18 cellular contexts compared by ENCODE assay signal in genomic region chr15:40264321-40265153, GRCh38. TPM values are rescaled to one million over a fixed set of nuclear protein-coding genes. Genes with fewer than 3 reads are reported as not detected.
DNase-seq lines count a peak whose midpoint lies in the region; TF ChIP-seq lines count a peak whose summit lies in the region.
"Had no signal": no experiment of that assay in that cellular context is flagged by ENCODE, and none has a peak within 500 bp of the region (broad histone marks: within the 10 kb centered on the region; RNA-seq: fewer than 3 reads in every experiment).

No MANE protein-coding gene starts in this region.

- H3K4me1 Mint-ChIP-seq in endothelial cell (ENCODE audit: unreplicated experiment) = peaks cover 9% of the 10 kb centered on the region
- H3K4me1 Mint-ChIP-seq: CD4-positive, CD25-positive, alpha-beta regulatory T cell had no signal

- no peak overlapping the region for H2BK5ac ChIP-seq in trophoblast cell (ENCODE audit: low read depth, low read length, poor library complexity)

- H2AK5ac ChIP-seq in trophoblast cell (ENCODE audit: low read length) = peak overlapping the region; percentile 24

- no peak overlapping the region for H3K14ac ChIP-seq in trophoblast cell (ENCODE audit: low read length)

- H3K36me3 Mint-ChIP-seq in endothelial cell (ENCODE audit: low read depth, unreplicated experiment) = no peaks in the 10 kb centered on the region
- H3K36me3 Mint-ChIP-seq: CD4-positive, CD25-positive, alpha-beta regulatory T cell had no signal

- H3K9me3 Mint-ChIP-seq in endothelial cell (ENCODE audit: unreplicated experiment) = no peaks in the 10 kb centered on the region
- H3K9me3 Mint-ChIP-seq: CD4-positive, CD25-positive, alpha-beta regulatory T cell had no signal

- H2BK120ac ChIP-seq in trophoblast cell (ENCODE audit: insufficient read depth, low read length, poor library complexity) = no peak overlapping the region

- H3K4me2 ChIP-seq in trophoblast cell (ENCODE audit: low read length) = no peak overlapping the region

- H4K8ac ChIP-seq in trophoblast cell (ENCODE audit: low read depth, low read length) = no peak overlapping the region

- H3K36me3 ChIP-seq in MG63 (no peaks in the 10 kb centered on the region), trophoblast cell (ENCODE audit: control insufficient read depth in 1 of 2, insufficient read depth in 2 of 2, low read length in 2 of 2) (no peaks in the 10 kb centered on the region)
- H3K36me3 ChIP-seq: BE2C, Peyer's patch had no signal

- H3K23ac ChIP-seq in trophoblast cell (ENCODE audit: low read length) = no peak overlapping the region

- H3K27ac ChIP-seq in trophoblast cell (ENCODE audit: low read depth, low read length) = no peak overlapping the region
- no peak overlapping the region for H3K27ac ChIP-seq in substantia nigra (ENCODE audit: low read depth, low read length, poor library complexity, severe bottlenecking)
- H3K27ac ChIP-seq: GM23248, Peyer's patch had no signal

- no peak overlapping the region for H3K9ac ChIP-seq in trophoblast cell (ENCODE audit: low read length)
- H3K9ac ChIP-seq: GM23248 had no signal

- no peak overlapping the region for H4K91ac ChIP-seq in trophoblast cell (ENCODE audit: low read depth, low read length)

- no peak overlapping the region for H3K18ac ChIP-seq in trophoblast cell (ENCODE audit: low read length)

- no peak for TF ChIP-seq CTCF in endothelial cell (IDR thresholded peaks at IDR 0.05; ENCODE audit: unreplicated experiment)

- peak; percentile 19 for DNase-seq in COR-L47 (lab: John Stamatoyannopoulos, UW)
- DNase-seq in MG63 = peak; percentile 29
- DNase-seq in endothelial cell (ENCODE audit: low spot score) = no peak
- no peak for DNase-seq in trophoblast cell
- DNase-seq in stimulated activated CD4-positive, alpha-beta T cell treated with anti-CD3 and anti-CD28 coated beads, Interleukin-2, amount 100 ng/mL, for 24 hours = no peak
- DNase-seq in substantia nigra (lab: John Stamatoyannopoulos, UW) = no peak
- DNase-seq in activated CD4-positive, alpha-beta T cell treated with anti-CD3 and anti-CD28 coated beads, Interleukin-2, amount 50 U/mL, for 1 hour = no peak
- DNase-seq: BE2C; Caco-2; CD4-positive, CD25-positive, alpha-beta regulatory T cell; DMS153; GDM1; GM23248; KBM-7; NCI-H1105 treated with DMSO at 0.1 percent for 48 hours; NCI-H2107; NK-92 treated with Interleukin-12 subunit alpha and Interleukin-12 subunit beta, amount 100 ng/mL, for 24 hours; Peyer's patch had no signal

- H3K79me1 ChIP-seq in trophoblast cell (ENCODE audit: low read length) = peaks cover 8% of the 10 kb centered on the region

- H3K27me3 Mint-ChIP-seq in endothelial cell (ENCODE audit: unreplicated experiment) = peaks cover 3% of the 10 kb centered on the region

- H3K4me3 ChIP-seq in MG63 = no peak overlapping the region
- no peak overlapping the region for H3K4me3 ChIP-seq in trophoblast cell (ENCODE audit: low read depth, low read length)
- H3K4me3 ChIP-seq: GM23248, Peyer's patch had no signal

- H3K4me1 ChIP-seq in trophoblast cell (ENCODE audit: control insufficient read depth in 1 of 2, insufficient read depth in 2 of 2, low read length in 2 of 2) = peaks cover 25 to 26% of the 10 kb centered on the region in 2 experiments
- H3K4me1 ChIP-seq: Caco-2, Peyer's patch had no signal

- H3K27me3 ChIP-seq in MG63 (no peaks in the 10 kb centered on the region), trophoblast cell (ENCODE audit: insufficient read depth, low read length) (no peaks in the 10 kb centered on the region)
- H3K27me3 ChIP-seq: BE2C, Peyer's patch had no signal

- H3K79me2 ChIP-seq in trophoblast cell (ENCODE audit: control insufficient read depth, insufficient read depth, low read length, poor library complexity) = no peaks in the 10 kb centered on the region

- H4K12ac ChIP-seq in trophoblast cell (ENCODE audit: low read depth, low read length) = no peak overlapping the region

- no peak overlapping the region for H3K4ac ChIP-seq in trophoblast cell (ENCODE audit: low read depth, low read length)

- H3K27ac Mint-ChIP-seq in endothelial cell (ENCODE audit: unreplicated experiment) = peak overlapping the region; percentile 8

- no CpG with 5 or more reads among the region's 16 CpGs for WGBS in trophoblast cell (ENCODE audit: extremely low coverage, insufficient coverage, insufficient read length)

- H2AFZ ChIP-seq in trophoblast cell (ENCODE audit: insufficient read depth, low read length, poor library complexity) = no peak overlapping the region
- H2AFZ ChIP-seq: GM23248 had no signal

- H3K9me3 ChIP-seq in MG63 (no peaks in the 10 kb centered on the region), trophoblast cell (ENCODE audit: insufficient read depth, low read depth, low read length) (peaks cover 1% of the 10 kb centered on the region)
- H3K9me3 ChIP-seq: BE2C, Caco-2, Peyer's patch had no signal

- no peak overlapping the region for H2BK12ac ChIP-seq in trophoblast cell (ENCODE audit: low read length)

- peak overlapping the region; percentile 22 for H3K4me3 Mint-ChIP-seq in endothelial cell (ENCODE audit: unreplicated experiment)
- H3K4me3 Mint-ChIP-seq: CD4-positive, CD25-positive, alpha-beta regulatory T cell had no signal

RNA-seq across cellular contexts. Expression of gene ANKRD63, which starts 18.3 kb away (rescaled TPM):
- not detected in 2 replicates for total RNA-seq in MG63 (2014; rRNA removed; shearing (Covaris generic); ENCODE audit: low replicate concordance)
- total RNA-seq in endothelial cell (ENCODE audit: unreplicated experiment) = not detected
- 0.15 and 0.21 TPM in 2 replicates for polyA plus RNA-seq in trophoblast cell (2013)
- total RNA-seq: GM23248, Peyer's patch had no signal
- polyA plus RNA-seq: CD4-positive, CD25-positive, alpha-beta regulatory T cell; GM23248 had no signal

RNA-seq across cellular contexts. Expression of gene PAK6, which starts 25.7 kb away (rescaled TPM):
- total RNA-seq in MG63 (2014; rRNA removed; shearing (Covaris generic); ENCODE audit: low replicate concordance) = 3.9 TPM in 1 of 2 replicates, not detected in the other
- 0.31 TPM for total RNA-seq in endothelial cell (ENCODE audit: unreplicated experiment)
- polyA plus RNA-seq in trophoblast cell (2013) = 8.4 and 8.5 TPM in 2 replicates
- total RNA-seq: CD4-positive, CD25-positive, alpha-beta regulatory T cell; GM23248 had no signal
- polyA plus RNA-seq: CD4-positive, CD25-positive, alpha-beta regulatory T cell; GM23248 had no signal

RNA-seq across cellular contexts. Expression of gene PLCB2, which starts 43.2 kb away (rescaled TPM):
- total RNA-seq in MG63 (2014; rRNA removed; shearing (Covaris generic); ENCODE audit: low replicate concordance) = not detected in 2 replicates
- 71.3 TPM for total RNA-seq in endothelial cell (ENCODE audit: unreplicated experiment)
- 1.1 and 1.5 TPM in 2 replicates for polyA plus RNA-seq in trophoblast cell (2013)

RNA-seq across cellular contexts. Expression of gene INAFM2, which starts 59.0 kb away (rescaled TPM):
- total RNA-seq in MG63 (2014; rRNA removed; shearing (Covaris generic); ENCODE audit: low replicate concordance) = 8.9 and 9.6 TPM in 2 replicates
- total RNA-seq in endothelial cell (ENCODE audit: unreplicated experiment) = 17.7 TPM
- polyA plus RNA-seq in trophoblast cell (2013) = 35.8 and 37.5 TPM in 2 replicates

Comparison
In these comparisons a context has a peak if more than half of its experiments do, and no peak if none do; other contexts are left out.
1. DNase-seq: peak in COR-L47 (single experiment) and MG63 (single experiment); none in endothelial cell (single experiment), trophoblast cell (0 of 2), stimulated activated CD4-positive, alpha-beta T cell treated with anti-CD3 and anti-CD28 coated beads, Interleukin-2, amount 100 ng/mL, for 24 hours (0 of 2), substantia nigra (0 of 49) and activated CD4-positive, alpha-beta T cell treated with anti-CD3 and anti-CD28 coated beads, Interleukin-2, amount 50 U/mL, for 1 hour (single experiment).
2. RNA of gene PLCB2, which starts 43.2 kb away (total RNA-seq): 71.3 TPM in endothelial cell (single experiment); not detected in MG63; every median in the first group is over 10 times any median in the second.